21 cellular contexts compared by ENCODE assay signal in genomic region chr12:122235741-122236140, GRCh38. TPM values are rescaled to one million over a fixed set of nuclear protein-coding genes. Genes with fewer than 3 reads are reported as not detected.
DNase-seq lines count a peak whose midpoint lies in the region; ATAC-seq and TF ChIP-seq lines count a peak whose summit lies in the region.
"Had no signal": no experiment of that assay in that cellular context is flagged by ENCODE, and none has a peak within 500 bp of the region (broad histone marks: within the 10 kb centered on the region; RNA-seq: fewer than 3 reads in every experiment).

No MANE protein-coding gene starts in this region.

- H3K4me3 Mint-ChIP-seq in activated T-cell treated with anti-CD3 and anti-CD28 coated beads, Interleukin-2, amount 50 U/mL, for 72 hours: no peak overlapping the region
- H3K4me3 Mint-ChIP-seq in activated T-cell treated with anti-CD3 and anti-CD28 coated beads, Interleukin-2, amount 50 U/mL, for 4 hours: no peak overlapping the region
- H3K4me3 Mint-ChIP-seq in endothelial cell (ENCODE audit: unreplicated experiment): peak overlapping the region; percentile 3
- H3K4me3 Mint-ChIP-seq: T-cell had no signal

- in situ Hi-C loops in G401 (cut with HindIII; ENCODE audit: low sequenced_read_pairs): no loop called here

- H3K9me3 Mint-ChIP-seq in activated T-cell treated with anti-CD3 and anti-CD28 coated beads, Interleukin-2, amount 50 U/mL, for 72 hours: no peaks in the 10 kb centered on the region
- H3K9me3 Mint-ChIP-seq in activated T-cell treated with anti-CD3 and anti-CD28 coated beads, Interleukin-2, amount 50 U/mL, for 4 hours: no peaks in the 10 kb centered on the region
- no peaks in the 10 kb centered on the region for H3K9me3 Mint-ChIP-seq in endothelial cell (ENCODE audit: unreplicated experiment)
- H3K9me3 Mint-ChIP-seq: T-cell had no signal

- H3K27ac Mint-ChIP-seq in activated T-cell treated with anti-CD3 and anti-CD28 coated beads, Interleukin-2, amount 50 U/mL, for 72 hours: peak overlapping the region; percentile 54
- H3K27ac Mint-ChIP-seq in endothelial cell (ENCODE audit: unreplicated experiment): no peak overlapping the region

- no peak for TF ChIP-seq CTCF in endothelial cell (IDR thresholded peaks at IDR 0.05; ENCODE audit: unreplicated experiment)

- ATAC-seq in activated T-cell treated with anti-CD3 and anti-CD28 coated beads, Interleukin-2, amount 50 U/mL, for 72 hours (replicated peaks in 1 of 2): no peak
- ATAC-seq in activated T-cell treated with anti-CD3 and anti-CD28 coated beads, Interleukin-2, amount 50 U/mL, for 4 hours: no peak
- ATAC-seq: HCT116, SK-N-SH treated with all-trans-retinoic acid at 6 μM for 48 hours, T-cell had no signal

- H3K4me1 Mint-ChIP-seq in activated T-cell treated with anti-CD3 and anti-CD28 coated beads, Interleukin-2, amount 50 U/mL, for 72 hours (ENCODE audit: low read depth): no peaks in the 10 kb centered on the region
- peaks cover 6% of the 10 kb centered on the region for H3K4me1 Mint-ChIP-seq in activated T-cell treated with anti-CD3 and anti-CD28 coated beads, Interleukin-2, amount 50 U/mL, for 4 hours (ENCODE audit: low read depth)
- no peaks in the 10 kb centered on the region for H3K4me1 Mint-ChIP-seq in endothelial cell (ENCODE audit: unreplicated experiment)

- H3K27me3 Mint-ChIP-seq in activated T-cell treated with anti-CD3 and anti-CD28 coated beads, Interleukin-2, amount 50 U/mL, for 72 hours (ENCODE audit: low read depth): no peaks in the 10 kb centered on the region
- no peaks in the 10 kb centered on the region for H3K27me3 Mint-ChIP-seq in activated T-cell treated with anti-CD3 and anti-CD28 coated beads, Interleukin-2, amount 50 U/mL, for 4 hours (ENCODE audit: low read depth)
- H3K27me3 Mint-ChIP-seq in endothelial cell (ENCODE audit: unreplicated experiment): peaks cover 1% of the 10 kb centered on the region
- H3K27me3 Mint-ChIP-seq: T-cell had no signal

- DNase-seq in activated T-cell treated with anti-CD3 and anti-CD28 coated beads, Interleukin-2, amount 50 U/mL, for 72 hours: no peak
- no peak for DNase-seq in activated T-cell treated with anti-CD3 and anti-CD28 coated beads, Interleukin-2, amount 50 U/mL, for 4 hours
- DNase-seq in SIG-M5 (lab: John Stamatoyannopoulos, UW) (peak; percentile 44), endothelial cell (ENCODE audit: low spot score) (no peak), AG08395 (ENCODE audit: low spot score) (no peak), G401 (ENCODE audit: low spot score) (no peak), UCSD-AML1 (lab: John Stamatoyannopoulos, UW; ENCODE audit: unreplicated experiment) (no peak)
- no peak for DNase-seq in activated CD4-positive, alpha-beta T cell treated with anti-CD3 and anti-CD28 coated beads for 4 hours
- DNase-seq: 8988T, AML-193, DMS79 treated with DMSO at 0.1 percent for 48 hours, IMR-90, NCI-H1048, NCI-H1417 treated with DMSO at 0.1 percent for 48 hours, NCI-H187, NCI-H446, NCI-H526, SHP77 treated with DMSO at 0.1 percent for 48 hours, T-cell had no signal

- H3K36me3 Mint-ChIP-seq in activated T-cell treated with anti-CD3 and anti-CD28 coated beads, Interleukin-2, amount 50 U/mL, for 72 hours (ENCODE audit: insufficient read depth in 2 of 2): peaks cover 7 to 11% of the 10 kb centered on the region in 2 donors
- H3K36me3 Mint-ChIP-seq in activated T-cell treated with anti-CD3 and anti-CD28 coated beads, Interleukin-2, amount 50 U/mL, for 4 hours (ENCODE audit: insufficient read depth): peaks cover 30% of the 10 kb centered on the region
- peaks cover 15% of the 10 kb centered on the region for H3K36me3 Mint-ChIP-seq in endothelial cell (ENCODE audit: low read depth, unreplicated experiment)

RNA-seq across cellular contexts. Expression of gene DIABLO, which starts 9.9 kb away (rescaled TPM):
- total RNA-seq in activated T-cell treated with anti-CD3 and anti-CD28 coated beads, Interleukin-2, amount 50 U/mL, for 72 hours: 10 to 100 TPM; 48.4 to 51.3 TPM
- total RNA-seq in activated T-cell treated with anti-CD3 and anti-CD28 coated beads, Interleukin-2, amount 50 U/mL, for 4 hours: 10 to 100 TPM; 66.4 to 75.3 (median 72.5) TPM
- total RNA-seq in endothelial cell (ENCODE audit: unreplicated experiment): 50.1 TPM
- total RNA-seq in G401 (2014; rRNA removed; shearing (Covaris generic)): 79.6 and 93.7 TPM in 2 replicates

RNA-seq across cellular contexts. Expression of gene VPS33A, which starts 30.6 kb away (rescaled TPM):
- total RNA-seq in activated T-cell treated with anti-CD3 and anti-CD28 coated beads, Interleukin-2, amount 50 U/mL, for 72 hours: 10 to 100 TPM; 23.5 to 24.1 TPM
- 10 to 100 TPM; 31.4 to 35.6 (median 32.3) TPM for total RNA-seq in activated T-cell treated with anti-CD3 and anti-CD28 coated beads, Interleukin-2, amount 50 U/mL, for 4 hours
- total RNA-seq in endothelial cell (ENCODE audit: unreplicated experiment): 32.1 TPM
- 37.1 and 65.0 TPM in 2 replicates for total RNA-seq in G401 (2014; rRNA removed; shearing (Covaris generic))

RNA-seq across cellular contexts. Expression of gene B3GNT4, which starts 32.2 kb away (rescaled TPM):
- total RNA-seq in activated T-cell treated with anti-CD3 and anti-CD28 coated beads, Interleukin-2, amount 50 U/mL, for 72 hours: 1 to 10 TPM in 1 of 2 donors, under 1 TPM in 1; 0.55 to 1.1 TPM
- under 1 TPM; 0.16 to 0.43 (median 0.19) TPM for total RNA-seq in activated T-cell treated with anti-CD3 and anti-CD28 coated beads, Interleukin-2, amount 50 U/mL, for 4 hours
- total RNA-seq in endothelial cell (ENCODE audit: unreplicated experiment): 0.38 TPM
- total RNA-seq in G401 (2014; rRNA removed; shearing (Covaris generic)): 0.06 and 2.5 TPM in 2 replicates

RNA-seq across cellular contexts. Expression of gene LRRC43, which starts 52.8 kb away (rescaled TPM):
- total RNA-seq in activated T-cell treated with anti-CD3 and anti-CD28 coated beads, Interleukin-2, amount 50 U/mL, for 72 hours: 1 to 10 TPM in 1 of 2 donors, under 1 TPM in 1; 0.74 to 1.2 TPM
- under 1 TPM in 1 of 3 donors, not detected in 2; 0.28 TPM for total RNA-seq in activated T-cell treated with anti-CD3 and anti-CD28 coated beads, Interleukin-2, amount 50 U/mL, for 4 hours
- 0.31 TPM for total RNA-seq in endothelial cell (ENCODE audit: unreplicated experiment)
- not detected in 2 replicates for total RNA-seq in G401 (2014; rRNA removed; shearing (Covaris generic))
